In genomic region chr1:51624851-51625250, GRCh38 we compare ENCODE assay signal across 11 cellular contexts. TPM values are rescaled to one million over a fixed set of nuclear protein-coding genes. Genes with fewer than 3 reads are reported as not detected.
DNase-seq lines count a peak whose midpoint lies in the region; ATAC-seq and TF ChIP-seq lines count a peak whose summit lies in the region.
"Had no signal": no experiment of that assay in that cellular context is flagged by ENCODE, and none has a peak within 500 bp of the region (broad histone marks: within the 10 kb centered on the region; RNA-seq: fewer than 3 reads in every experiment).

No MANE protein-coding gene starts in this region.

- H3K27ac Mint-ChIP-seq in HFFc6: peak overlapping the region; percentile 83
- H3K27ac Mint-ChIP-seq: immature natural killer cell had no signal

- dilution Hi-C loops in mammary epithelial cell (cut with HindIII; ENCODE audit: low sequenced_read_pairs): no loop called here

- CTCF ChIA-PET in mammary epithelial cell (lab: Charles Lee; ENCODE audit: low non-redundant PET): no interaction called here

- H3K36me3 Mint-ChIP-seq in HFFc6 (ENCODE audit: low read depth): no peaks in the 10 kb centered on the region
- H3K36me3 Mint-ChIP-seq: immature natural killer cell had no signal

- WGBS in mammary epithelial cell (ENCODE audit: low coverage, missing lambda C conversion rate): 73% methylated on average over 1 of the region's 1 CpG

- no peak overlapping the region for H2AFZ ChIP-seq in mammary epithelial cell (ENCODE audit: low read depth, low read length)

- H3K9ac ChIP-seq in BLaER1 treated with 17β-estradiol and CSF1 and Interleukin-3, amounts not matched to agents 10 nM and 100 nM: peak overlapping the region in 1 of 11 experiments; percentile 20; a peak in 1 of 22 replicates
- H3K9ac ChIP-seq in mammary epithelial cell (ENCODE audit: insufficient read depth, low read length): no peak overlapping the region

- BruUV-seq in mammary epithelial cell (replicated peaks; lab: Mats Ljungman, UMichigan): no TSS peak

- H3K4me3 Mint-ChIP-seq in HFFc6: no peak overlapping the region
- H3K4me3 Mint-ChIP-seq: immature natural killer cell had no signal

- intact Hi-C loops in mammary epithelial cell (cut with micrococcal nuclease): no loop called here
- intact Hi-C loops in sciatic nerve (cut with DNase I): no loop called here

- ATAC-seq in GM19328 (IDR thresholded peaks at IDR 0.05; ENCODE audit: unreplicated experiment): no peak
- ATAC-seq in sciatic nerve: no peak

- peak overlapping the region in 10 of 11 experiments; percentile 0 to 63 (median 14); a peak in 14 of 22 replicates for H3K4me2 ChIP-seq in BLaER1 treated with 17β-estradiol and CSF1 and Interleukin-3, amounts not matched to agents 10 nM and 100 nM
- H3K4me2 ChIP-seq in mammary epithelial cell (ENCODE audit: insufficient read depth, low read depth, low read length): no peak overlapping the region

- peak overlapping the region in 10 of 11 experiments; percentile 18 to 79 (median 62); a peak in 19 of 22 replicates for H3K27ac ChIP-seq in BLaER1 treated with 17β-estradiol and CSF1 and Interleukin-3, amounts not matched to agents 10 nM and 100 nM
- H3K27ac ChIP-seq in mammary epithelial cell (ENCODE audit: insufficient read depth, low read depth, low read length): peak overlapping the region; percentile 59
- H3K27ac ChIP-seq in WERI-Rb-1: no peak overlapping the region

- in situ Hi-C loops in mammary epithelial cell (cut with MboI; ENCODE audit: low sequenced_read_pairs in 2 of 2): loop anchor here (10.0 kb wide), 2 partner anchors 140 to 150 kb away; no protein-coding TSS in a partner anchor

- no peaks in the 10 kb centered on the region for H3K27me3 Mint-ChIP-seq in HFFc6 (ENCODE audit: insufficient read depth)

- H3K36me3 ChIP-seq in BLaER1 treated with 17β-estradiol and CSF1 and Interleukin-3, amounts not matched to agents 10 nM and 100 nM: no peaks in the 10 kb centered on the region
- H3K36me3 ChIP-seq in mammary epithelial cell (ENCODE audit: insufficient read depth, low read length) (no peaks in the 10 kb centered on the region), WERI-Rb-1 (no peaks in the 10 kb centered on the region)

- peaks cover 75% of the 10 kb centered on the region for H3K4me1 Mint-ChIP-seq in HFFc6 (ENCODE audit: low read depth)

- H4K20me1 ChIP-seq in BLaER1 treated with 17β-estradiol and CSF1 and Interleukin-3, amounts not matched to agents 10 nM and 100 nM: peaks cover 0 to 27% (median 0%) of the 10 kb centered on the region in 11 experiments; a peak in 3 of 22 replicates
- no peaks in the 10 kb centered on the region for H4K20me1 ChIP-seq in mammary epithelial cell (ENCODE audit: insufficient read depth, low read length)

- no peak for TF ChIP-seq CTCF in HFFc6 (IDR thresholded peaks at IDR 0.05)
- no peak for TF ChIP-seq CTCF in mammary epithelial cell (conservative IDR thresholded peaks at IDR 0.05 in 1 of 2, IDR thresholded peaks at IDR 0.05 in 1 of 2; ENCODE audit: extremely low read depth in 1 of 2, insufficient read depth in 1 of 2, low read depth in 1 of 2, low read length in 2 of 2)
- no peak for TF ChIP-seq CTCF in WERI-Rb-1 (IDR thresholded peaks at IDR 0.05; ENCODE audit: low read depth, low read length)

- no peaks in the 10 kb centered on the region for H3K27me3 ChIP-seq in BLaER1 treated with 17β-estradiol and CSF1 and Interleukin-3, amounts not matched to agents 10 nM and 100 nM
- no peaks in the 10 kb centered on the region for H3K27me3 ChIP-seq in mammary epithelial cell (ENCODE audit: insufficient read depth, low read length)
- H3K27me3 ChIP-seq in WERI-Rb-1 (ENCODE audit: insufficient read depth, low read depth, severe bottlenecking): no peaks in the 10 kb centered on the region

- no peaks in the 10 kb centered on the region for H3K9me3 ChIP-seq in BLaER1 treated with 17β-estradiol and CSF1 and Interleukin-3, amounts not matched to agents 10 nM and 100 nM (replicated peaks in 1 of 11)
- H3K9me3 ChIP-seq in mammary epithelial cell (replicated peaks; ENCODE audit: insufficient read depth, low read length): no peaks in the 10 kb centered on the region
- no peaks in the 10 kb centered on the region for H3K9me3 ChIP-seq in WERI-Rb-1 (ENCODE audit: severe bottlenecking)

- no peak for DNase-seq in HFFc6
- DNase-seq in mammary epithelial cell: no peak
- peak; percentile 77 for DNase-seq in pons (ENCODE audit: low spot score)
- no peak for DNase-seq in islet precursor cell
- no peak for DNase-seq in sciatic nerve (ENCODE audit: low spot score)
- no peak for DNase-seq in WERI-Rb-1
- DNase-seq: activated CD4-positive, alpha-beta T cell treated with anti-CD3 and anti-CD28 coated beads, Interleukin-2, amount 50 U/mL, for 4 hours; effector memory CD4-positive, alpha-beta T cell; immature natural killer cell had no signal

- peaks cover 9 to 41% (median 27%) of the 10 kb centered on the region in 10 experiments for H3K4me1 ChIP-seq in BLaER1 treated with 17β-estradiol and CSF1 and Interleukin-3, amounts not matched to agents 10 nM and 100 nM
- peaks cover 19% of the 10 kb centered on the region for H3K4me1 ChIP-seq in mammary epithelial cell (ENCODE audit: insufficient read depth, low read length)

- no peaks in the 10 kb centered on the region for H3K9me3 Mint-ChIP-seq in HFFc6
- H3K9me3 Mint-ChIP-seq: immature natural killer cell had no signal

- no peak overlapping the region for H3K4me3 ChIP-seq in BLaER1 treated with 17β-estradiol and CSF1 and Interleukin-3, amounts not matched to agents 10 nM and 100 nM
- H3K4me3 ChIP-seq in mammary epithelial cell (replicated peaks in 1 of 3; ENCODE audit: insufficient read depth in 1 of 3, low read depth in 2 of 3, low read length in 3 of 3) (no peak overlapping the region), WERI-Rb-1 (ENCODE audit: low read depth, low read length) (no peak overlapping the region)

- H3K79me2 ChIP-seq in mammary epithelial cell (ENCODE audit: insufficient read depth, low read length): peaks cover 88% of the 10 kb centered on the region

RNA-seq across cellular contexts. Expression of gene OSBPL9, which starts 8.0 kb away (rescaled TPM):
- total RNA-seq in HFFc6 (2021; fragmentation: NEBNext Ultra II Directional; extraction: Animal tissue kit (Norgen Biotek cat#: 25700)): 10 to 100 TPM; 39.8 to 54.2 (median 44.8) TPM
- 10 to 100 TPM; 59.0 to 87.5 TPM for total RNA-seq in mammary epithelial cell
- polyA plus RNA-seq in mammary epithelial cell: 42.2 TPM
- 129 TPM for polyA minus RNA-seq in mammary epithelial cell
- total RNA-seq in sciatic nerve: 105 TPM
